ENCODE assay signal across 19 cellular contexts in the genomic region with DNA sequence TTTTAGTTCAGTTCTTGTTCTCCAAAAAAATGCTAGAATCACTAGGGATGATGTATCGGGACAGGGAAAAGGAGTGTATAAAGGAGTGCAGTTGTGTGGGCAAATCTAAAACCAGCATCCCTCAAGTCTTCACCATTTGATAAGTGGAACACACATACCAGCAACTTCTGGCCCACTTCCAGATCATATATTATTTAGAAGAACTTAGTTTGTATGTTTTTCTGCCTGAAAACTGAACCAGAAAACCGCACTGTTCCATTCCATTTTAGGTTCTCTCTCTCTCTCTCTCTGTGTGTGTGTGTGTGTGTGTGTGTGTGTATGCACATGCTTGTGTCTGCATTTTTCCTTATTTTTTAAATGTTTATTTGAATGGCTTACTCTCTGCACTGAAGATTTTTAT.
"Had no signal": no experiment of that assay in that cellular context is flagged by ENCODE, and none has a peak within 500 bp of the region (broad histone marks: within the 10 kb centered on the region; RNA-seq: fewer than 3 reads in every experiment).

No MANE protein-coding gene starts in this region.

- H3K27ac Mint-ChIP-seq: activated naive CD4-positive, alpha-beta T cell treated with anti-CD3 and anti-CD28 coated beads, Interleukin-2, amount 50 U/mL, for 24 hours; natural killer cell treated with Interleukin-12 subunit alpha and Interleukin-12 subunit beta and Interleukin-15 and Interleukin-18, amount 100 ng/mL, for 72 hours had no signal

- H3K4me1 Mint-ChIP-seq: activated naive CD4-positive, alpha-beta T cell treated with anti-CD3 and anti-CD28 coated beads, Interleukin-2, amount 50 U/mL, for 24 hours had no signal

- H3K27me3 ChIP-seq: body of pancreas, foreskin keratinocyte, right atrium auricular region, spleen, upper lobe of left lung had no signal

- H3K4me1 ChIP-seq: body of pancreas, foreskin keratinocyte, psoas muscle, right atrium auricular region, upper lobe of left lung had no signal

- H3K9me3 ChIP-seq: body of pancreas, psoas muscle, right atrium auricular region, spleen, upper lobe of left lung had no signal

- DNase-seq: activated gamma-delta T cell treated with Interleukin-2 at 50 U/mL for 16 hours; activated T-cell treated with anti-CD3 and anti-CD28 coated beads, Interleukin-2, amount 50 U/mL, for 1 hour; anterior cingulate cortex; body of pancreas; dermis blood vessel endothelial cell; effector CD8-positive, alpha-beta T cell; erythroblast; foreskin keratinocyte; kidney; psoas muscle; spleen; stimulated activated CD4-positive, alpha-beta T cell treated with anti-CD3 and anti-CD28 coated beads, Interleukin-4, amount 100 ng/mL, for 1 hour; stimulated activated naive CD8-positive, alpha-beta T cell treated with anti-CD3 and anti-CD28 coated beads, Interleukin-15, Interleukin-2, amounts not matched to agents 100 U/mL and 50 U/mL, for 24 hours; upper lobe of left lung; WERI-Rb-1 had no signal

- H3K4me3 ChIP-seq: body of pancreas, lung, psoas muscle, right atrium auricular region, spleen, upper lobe of left lung had no signal

- H3K36me3 Mint-ChIP-seq: activated naive CD4-positive, alpha-beta T cell treated with anti-CD3 and anti-CD28 coated beads, Interleukin-2, amount 50 U/mL, for 24 hours; natural killer cell treated with Interleukin-12 subunit alpha and Interleukin-12 subunit beta and Interleukin-15 and Interleukin-18, amount 100 ng/mL, for 72 hours had no signal

- H3K4me3 Mint-ChIP-seq: activated naive CD4-positive, alpha-beta T cell treated with anti-CD3 and anti-CD28 coated beads, Interleukin-2, amount 50 U/mL, for 24 hours; natural killer cell treated with Interleukin-12 subunit alpha and Interleukin-12 subunit beta and Interleukin-15 and Interleukin-18, amount 100 ng/mL, for 72 hours had no signal

- ATAC-seq: body of pancreas; foreskin keratinocyte; natural killer cell treated with Interleukin-12 subunit alpha and Interleukin-12 subunit beta and Interleukin-15 and Interleukin-18, amount 100 ng/mL, for 72 hours; psoas muscle; stimulated activated naive CD8-positive, alpha-beta T cell treated with anti-CD3 and anti-CD28 coated beads, Interleukin-15, Interleukin-2, amounts not matched to agents 100 U/mL and 50 U/mL, for 24 hours had no signal

- H3K36me3 ChIP-seq: right atrium auricular region, spleen, upper lobe of left lung, WERI-Rb-1 had no signal

- H3K9me3 Mint-ChIP-seq: activated naive CD4-positive, alpha-beta T cell treated with anti-CD3 and anti-CD28 coated beads, Interleukin-2, amount 50 U/mL, for 24 hours; natural killer cell treated with Interleukin-12 subunit alpha and Interleukin-12 subunit beta and Interleukin-15 and Interleukin-18, amount 100 ng/mL, for 72 hours had no signal

- H3K27me3 Mint-ChIP-seq: natural killer cell treated with Interleukin-12 subunit alpha and Interleukin-12 subunit beta and Interleukin-15 and Interleukin-18, amount 100 ng/mL, for 72 hours had no signal

- H3K27ac ChIP-seq: body of pancreas, foreskin keratinocyte, psoas muscle, right atrium auricular region, upper lobe of left lung, WERI-Rb-1 had no signal
